In genomic region chr19:44794610-44795009, GRCh38 we compare ENCODE assay signal across 35 cellular contexts. TPM values are rescaled to one million over a fixed set of nuclear protein-coding genes. Genes with fewer than 3 reads are reported as not detected.
"Had no signal": no experiment of that assay in that cellular context is flagged by ENCODE, and none has a peak within 500 bp of the region (broad histone marks: within the 10 kb centered on the region; RNA-seq: fewer than 3 reads in every experiment).

No MANE protein-coding gene starts in this region.

- H3K4me2 ChIP-seq: hepatocyte had no signal

- H3K4me1 ChIP-seq: adrenal gland, colonic mucosa, foreskin keratinocyte had no signal

- ATAC-seq: activated CD4-positive, alpha-beta T cell treated with anti-CD3 and anti-CD28 coated beads for 36 hours; activated CD8-positive, alpha-beta T cell treated with anti-CD3 and anti-CD28 coated beads for 36 hours; activated naive CD8-positive, alpha-beta T cell treated with anti-CD3 and anti-CD28 coated beads, Interleukin-2, amount 50 U/mL, for 24 hours; activated T-cell treated with anti-CD3 and anti-CD28 coated beads, Interleukin-2, amount 50 U/mL, for 4 hours; body of pancreas; foreskin keratinocyte; gastrocnemius medialis; heart right ventricle; T-helper 17 cell had no signal

- H3K9me3 ChIP-seq: adrenal gland, body of pancreas, colonic mucosa, esophagus muscularis mucosa, gastrocnemius medialis, heart right ventricle had no signal

- H3K27ac Mint-ChIP-seq: activated CD4-positive, alpha-beta T cell treated with anti-CD3 and anti-CD28 coated beads for 36 hours; activated CD4-positive, alpha-beta T cell treated with anti-CD3 and anti-CD28 coated beads, Interleukin-2, amount 10 ng/mL, durations not matched to agents 24 days and 14 days; activated CD8-positive, alpha-beta T cell treated with anti-CD3 and anti-CD28 coated beads for 36 hours; activated naive CD4-positive, alpha-beta T cell treated with anti-CD3 and anti-CD28 coated beads for 36 hours; activated naive CD4-positive, alpha-beta T cell treated with anti-CD3 and anti-CD28 coated beads, Interleukin-2, amount 50 U/mL, for 24 hours; activated naive CD8-positive, alpha-beta T cell treated with anti-CD3 and anti-CD28 coated beads for 36 hours; activated naive CD8-positive, alpha-beta T cell treated with anti-CD3 and anti-CD28 coated beads, Interleukin-2, amount 50 U/mL, for 24 hours; activated T-helper 2 cell treated with anti-CD3 and anti-CD28 coated beads, Interferon-gamma antibody, Interleukin-2, Interleukin-4, amounts not matched to agents 10 μg/mL and 5 μg/mL and 100 μg/mL, durations not matched to agents 14 hours and 24 hours and 36 hours; endodermal cell; T-helper 17 cell; T-helper 2 cell treated with Interferon-gamma antibody and Interleukin-4, amounts not matched to agents 5 μg/mL and 100 μg/mL, for 36 hours had no signal

- H3K27ac ChIP-seq: adrenal gland, body of pancreas, colonic mucosa, dorsolateral prefrontal cortex, esophagus muscularis mucosa, foreskin keratinocyte, gastrocnemius medialis, heart right ventricle, hepatocyte had no signal

- H3K4me3 Mint-ChIP-seq: activated CD4-positive, alpha-beta T cell treated with anti-CD3 and anti-CD28 coated beads for 36 hours; activated CD4-positive, alpha-beta T cell treated with anti-CD3 and anti-CD28 coated beads, Interleukin-2, amount 10 ng/mL, durations not matched to agents 24 days and 14 days; activated CD8-positive, alpha-beta T cell treated with anti-CD3 and anti-CD28 coated beads for 36 hours; activated naive CD4-positive, alpha-beta T cell treated with anti-CD3 and anti-CD28 coated beads for 36 hours; activated naive CD4-positive, alpha-beta T cell treated with anti-CD3 and anti-CD28 coated beads, Interleukin-2, amount 50 U/mL, for 24 hours; activated naive CD8-positive, alpha-beta T cell treated with anti-CD3 and anti-CD28 coated beads for 36 hours; activated naive CD8-positive, alpha-beta T cell treated with anti-CD3 and anti-CD28 coated beads, Interleukin-2, amount 50 U/mL, for 24 hours; activated T-cell treated with anti-CD3 and anti-CD28 coated beads, Interleukin-2, amount 50 U/mL, for 4 hours; endodermal cell; T-helper 17 cell; T-helper 2 cell treated with Interferon-gamma antibody and Interleukin-4, amounts not matched to agents 5 μg/mL and 100 μg/mL, for 36 hours had no signal

- H3K36me3 Mint-ChIP-seq: activated naive CD4-positive, alpha-beta T cell treated with anti-CD3 and anti-CD28 coated beads, Interleukin-2, amount 50 U/mL, for 24 hours; activated naive CD8-positive, alpha-beta T cell treated with anti-CD3 and anti-CD28 coated beads for 36 hours had no signal

- H3K4me3 ChIP-seq: adrenal gland, body of pancreas, colonic mucosa, dorsolateral prefrontal cortex, esophagus muscularis mucosa, gastrocnemius medialis, heart right ventricle, hepatocyte had no signal

- H3K9me3 Mint-ChIP-seq: activated CD4-positive, alpha-beta T cell treated with anti-CD3 and anti-CD28 coated beads, Interleukin-2, amount 10 ng/mL, durations not matched to agents 24 days and 14 days; activated CD8-positive, alpha-beta T cell treated with anti-CD3 and anti-CD28 coated beads for 36 hours; activated naive CD4-positive, alpha-beta T cell treated with anti-CD3 and anti-CD28 coated beads for 36 hours; activated naive CD4-positive, alpha-beta T cell treated with anti-CD3 and anti-CD28 coated beads, Interleukin-2, amount 50 U/mL, for 24 hours; activated naive CD8-positive, alpha-beta T cell treated with anti-CD3 and anti-CD28 coated beads for 36 hours; activated naive CD8-positive, alpha-beta T cell treated with anti-CD3 and anti-CD28 coated beads, Interleukin-2, amount 50 U/mL, for 24 hours; activated T-cell treated with anti-CD3 and anti-CD28 coated beads, Interleukin-2, amount 50 U/mL, for 4 hours; activated T-helper 2 cell treated with anti-CD3 and anti-CD28 coated beads, Interferon-gamma antibody, Interleukin-2, Interleukin-4, amounts not matched to agents 10 μg/mL and 5 μg/mL and 100 μg/mL, durations not matched to agents 14 hours and 24 hours and 36 hours; T-helper 2 cell treated with Interferon-gamma antibody and Interleukin-4, amounts not matched to agents 5 μg/mL and 100 μg/mL, for 36 hours had no signal

- H3K27me3 ChIP-seq: adrenal gland, body of pancreas, colonic mucosa, dorsolateral prefrontal cortex, esophagus muscularis mucosa, foreskin keratinocyte, gastrocnemius medialis, heart right ventricle, hepatocyte had no signal

- H3K36me3 ChIP-seq: adrenal gland, esophagus muscularis mucosa, gastrocnemius medialis, heart right ventricle had no signal

- DNase-seq: activated CD4-positive, alpha-beta T cell treated with anti-CD3 and anti-CD28 coated beads for 36 hours; activated CD4-positive, alpha-beta T cell treated with anti-CD3 and anti-CD28 coated beads, Interleukin-2, amount 10 ng/mL, durations not matched to agents 24 days and 14 days; activated CD4-positive, alpha-beta T cell treated with anti-CD3 and anti-CD28 coated beads, Interleukin-2, amount 50 U/mL, for 4 hours; activated CD4-positive, CD25-positive, alpha-beta regulatory T cell; activated CD4-positive, CD25-positive, alpha-beta regulatory T cell treated with anti-CD3 and anti-CD28 coated beads, Interleukin-2, amount 50 U/mL, for 72 hours; activated CD8-positive, alpha-beta memory T cell treated with anti-CD3 and anti-CD28 coated beads for 24 hours; activated CD8-positive, alpha-beta T cell treated with anti-CD3 and anti-CD28 coated beads for 36 hours; activated effector memory CD4-positive, alpha-beta T cell treated with anti-CD3 and anti-CD28 coated beads, Interleukin-2, amount 50 U/mL, for 16 hours; activated naive CD4-positive, alpha-beta T cell treated with anti-CD3 and anti-CD28 coated beads for 36 hours; activated naive CD8-positive, alpha-beta T cell treated with anti-CD3 and anti-CD28 coated beads for 36 hours; activated naive CD8-positive, alpha-beta T cell treated with anti-CD3 and anti-CD28 coated beads, Interleukin-2, amount 50 U/mL, for 24 hours; activated T-cell treated with anti-CD3 and anti-CD28 coated beads, Interleukin-2, amount 50 U/mL, for 4 hours; adrenal gland; amygdala; aorta; body of pancreas; central memory CD4-positive, alpha-beta T cell; cerebellar nuclear complex; colonic mucosa; dorsolateral prefrontal cortex; effector memory CD4-positive, alpha-beta T cell; endodermal cell; erythroblast; foreskin keratinocyte; gastrocnemius medialis; heart right ventricle; T-helper 1 cell; T-helper 17 cell; T1000 had no signal

- H3K27me3 Mint-ChIP-seq: activated CD4-positive, alpha-beta T cell treated with anti-CD3 and anti-CD28 coated beads for 36 hours; activated CD4-positive, alpha-beta T cell treated with anti-CD3 and anti-CD28 coated beads, Interleukin-2, amount 10 ng/mL, durations not matched to agents 24 days and 14 days; activated CD8-positive, alpha-beta T cell treated with anti-CD3 and anti-CD28 coated beads for 36 hours; activated naive CD4-positive, alpha-beta T cell treated with anti-CD3 and anti-CD28 coated beads, Interleukin-2, amount 50 U/mL, for 24 hours; activated naive CD8-positive, alpha-beta T cell treated with anti-CD3 and anti-CD28 coated beads for 36 hours; activated naive CD8-positive, alpha-beta T cell treated with anti-CD3 and anti-CD28 coated beads, Interleukin-2, amount 50 U/mL, for 24 hours; T-helper 17 cell had no signal

RNA-seq across cellular contexts. Expression of gene BCAM, which starts 14.3 kb away (rescaled TPM):
- total RNA-seq: activated CD4-positive, alpha-beta T cell treated with anti-CD3 and anti-CD28 coated beads for 36 hours; activated CD4-positive, alpha-beta T cell treated with anti-CD3 and anti-CD28 coated beads, Interleukin-2, amount 10 ng/mL, durations not matched to agents 24 days and 14 days; activated CD8-positive, alpha-beta T cell treated with anti-CD3 and anti-CD28 coated beads for 36 hours; activated naive CD4-positive, alpha-beta T cell treated with anti-CD3 and anti-CD28 coated beads for 36 hours; activated naive CD8-positive, alpha-beta T cell treated with anti-CD3 and anti-CD28 coated beads for 36 hours; activated T-helper 2 cell treated with anti-CD3 and anti-CD28 coated beads, Interferon-gamma antibody, Interleukin-2, Interleukin-4, amounts not matched to agents 10 μg/mL and 5 μg/mL and 100 μg/mL, durations not matched to agents 14 hours and 24 hours and 36 hours; T-helper 17 cell had no signal

RNA-seq across cellular contexts. Expression of gene CBLC, which starts 16.9 kb away (rescaled TPM):
- total RNA-seq: activated CD4-positive, alpha-beta T cell treated with anti-CD3 and anti-CD28 coated beads for 36 hours; activated CD4-positive, alpha-beta T cell treated with anti-CD3 and anti-CD28 coated beads, Interleukin-2, amount 10 ng/mL, durations not matched to agents 24 days and 14 days; activated CD8-positive, alpha-beta T cell treated with anti-CD3 and anti-CD28 coated beads for 36 hours; activated naive CD4-positive, alpha-beta T cell treated with anti-CD3 and anti-CD28 coated beads for 36 hours; activated naive CD8-positive, alpha-beta T cell treated with anti-CD3 and anti-CD28 coated beads for 36 hours; activated T-helper 2 cell treated with anti-CD3 and anti-CD28 coated beads, Interferon-gamma antibody, Interleukin-2, Interleukin-4, amounts not matched to agents 10 μg/mL and 5 μg/mL and 100 μg/mL, durations not matched to agents 14 hours and 24 hours and 36 hours; aorta; glomerular endothelial cell; T-helper 17 cell had no signal
